ENCODE assay signal across 24 cellular contexts in the genomic region with DNA sequence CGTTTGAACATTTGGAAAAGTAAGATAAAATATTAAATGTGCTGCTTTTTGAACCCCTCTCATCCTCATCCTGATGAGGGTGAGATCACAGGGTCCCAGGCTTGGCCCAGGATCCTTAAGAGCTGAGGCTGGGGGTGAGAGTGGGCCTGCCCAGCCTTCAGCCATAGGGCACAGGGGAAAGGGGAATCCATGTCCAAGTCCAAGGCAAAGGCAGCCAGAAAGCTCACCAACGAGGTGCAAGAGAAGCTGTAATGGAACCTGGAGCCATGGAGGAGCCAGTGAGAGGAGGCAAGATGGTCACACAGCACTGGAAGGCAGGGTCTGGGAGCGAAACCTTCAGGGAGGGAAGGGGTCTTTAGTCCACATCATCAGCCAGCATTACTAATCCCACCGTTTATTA.
DNase-seq lines count a peak whose midpoint lies in the region; ATAC-seq and TF ChIP-seq lines count a peak whose summit lies in the region.
"Had no signal": no experiment of that assay in that cellular context is flagged by ENCODE, and none has a peak within 500 bp of the region (broad histone marks: within the 10 kb centered on the region; RNA-seq: fewer than 3 reads in every experiment).

No MANE protein-coding gene starts in this region.

- no peak overlapping the region for H2BK5ac ChIP-seq in H9 (ENCODE audit: insufficient read length, low read length)

- no peak overlapping the region for H4K91ac ChIP-seq in H9 (ENCODE audit: insufficient read length, low read depth, low read length)

- no peak overlapping the region for H3K18ac ChIP-seq in H9 (ENCODE audit: insufficient read length, low read depth, low read length)

- CTCF ChIA-PET in activated naive CD4-positive, alpha-beta T cell treated with anti-CD3 and anti-CD28 coated beads, Interleukin-2, amount 10 ng/mL, durations not matched to agents 7 days and 5 days (lab: Charles Lee) = no interaction called here

- H3K4me1 ChIP-seq in H9 (ENCODE audit: insufficient read depth, low read length) (no peaks in the 10 kb centered on the region), esophagus muscularis mucosa (no peaks in the 10 kb centered on the region)
- H3K4me1 ChIP-seq: A549; BE2C; BLaER1 treated with 17β-estradiol and CSF1 and Interleukin-3, amounts not matched to agents 10 nM and 100 nM had no signal

- TF ChIP-seq EP300 in esophagus muscularis mucosa (IDR thresholded peaks at IDR 0.05) = no peak

- H3K4me1 Mint-ChIP-seq in activated naive CD4-positive, alpha-beta T cell treated with anti-CD3 and anti-CD28 coated beads, Interleukin-2, amount 10 ng/mL, durations not matched to agents 7 days and 5 days = no peaks in the 10 kb centered on the region
- peaks cover 0 to 3% of the 10 kb centered on the region in 2 experiments; a peak in 1 of 4 replicates for H3K4me1 Mint-ChIP-seq in H9
- H3K4me1 Mint-ChIP-seq: CD14-positive monocyte; CD8-positive, alpha-beta memory T cell had no signal

- peaks cover 32% of the 10 kb centered on the region for H3K27me3 Mint-ChIP-seq in activated naive CD4-positive, alpha-beta T cell treated with anti-CD3 and anti-CD28 coated beads, Interleukin-2, amount 10 ng/mL, durations not matched to agents 7 days and 5 days
- peaks cover 44% of the 10 kb centered on the region for H3K27me3 Mint-ChIP-seq in H9 (ENCODE audit: low read depth)

- H3K36me3 Mint-ChIP-seq in activated naive CD4-positive, alpha-beta T cell treated with anti-CD3 and anti-CD28 coated beads, Interleukin-2, amount 10 ng/mL, durations not matched to agents 7 days and 5 days = no peaks in the 10 kb centered on the region
- no peaks in the 10 kb centered on the region; a peak in 1 of 7 replicates for H3K36me3 Mint-ChIP-seq in H9 (ENCODE audit: insufficient read depth in 1 of 3, low read depth in 3 of 3)
- H3K36me3 Mint-ChIP-seq: CD14-positive monocyte had no signal

- no peak overlapping the region for H2BK20ac ChIP-seq in H9 (ENCODE audit: low read depth, low read length, poor library complexity, severe bottlenecking)

- no peak overlapping the region for H2AK5ac ChIP-seq in H9 (ENCODE audit: insufficient read length, low read length)

- H3K36me3 ChIP-seq in esophagus muscularis mucosa = no peaks in the 10 kb centered on the region
- H3K36me3 ChIP-seq: BE2C; BLaER1 treated with 17β-estradiol and CSF1 and Interleukin-3, amounts not matched to agents 10 nM and 100 nM had no signal

- no peak overlapping the region for H2BK15ac ChIP-seq in H9 (ENCODE audit: low read depth, low read length)

- H3K27ac Mint-ChIP-seq in activated naive CD4-positive, alpha-beta T cell treated with anti-CD3 and anti-CD28 coated beads, Interleukin-2, amount 10 ng/mL, durations not matched to agents 7 days and 5 days = peak overlapping the region; percentile 9
- H3K27ac Mint-ChIP-seq in H9 = no peak overlapping the region
- H3K27ac Mint-ChIP-seq: CD14-positive monocyte; CD4-positive, alpha-beta T cell; CD8-positive, alpha-beta memory T cell had no signal

- WGBS in H9 (ENCODE audit: extremely low coverage, insufficient read length, low lambda C conversion rate) = no CpG with 5 or more reads among the region's 4 CpGs
- 62% methylated on average over 4 of the region's 4 CpGs for WGBS in esophagus muscularis mucosa

- H3K27me3 ChIP-seq in H9 (ENCODE audit: insufficient read depth, low read length) (no peaks in the 10 kb centered on the region), esophagus muscularis mucosa (peaks cover 0 to 40% (median 0%) of the 10 kb centered on the region in 4 donors)
- H3K27me3 ChIP-seq: BE2C; BLaER1 treated with 17β-estradiol and CSF1 and Interleukin-3, amounts not matched to agents 10 nM and 100 nM had no signal

- no peak overlapping the region for H4K5ac ChIP-seq in H9 (ENCODE audit: insufficient read length, low read depth, low read length)

- ATAC-seq in HG03521 (IDR thresholded peaks at IDR 0.05; ENCODE audit: unreplicated experiment) (no peak), GM19463 (IDR thresholded peaks at IDR 0.05; ENCODE audit: unreplicated experiment) (no peak), GM19324 (IDR thresholded peaks at IDR 0.05; ENCODE audit: low FRiP score, unreplicated experiment) (no peak)
- ATAC-seq: A549, GM12878 had no signal

- H2BK120ac ChIP-seq in H9 (ENCODE audit: low read depth, low read length, poor library complexity, severe bottlenecking) = no peak overlapping the region

- H2AFZ ChIP-seq in H9 (ENCODE audit: low read length) = no peak overlapping the region

- TF ChIP-seq CTCF in H9 (conservative IDR thresholded peaks at IDR 0.05) (no peak), esophagus muscularis mucosa (IDR thresholded peaks at IDR 0.05) (no peak)

- H3K4me3 ChIP-seq in esophagus muscularis mucosa = no peak overlapping the region
- H3K4me3 ChIP-seq: A549; BLaER1 treated with 17β-estradiol and CSF1 and Interleukin-3, amounts not matched to agents 10 nM and 100 nM; GM12878 had no signal

- no peak overlapping the region for H3K9ac ChIP-seq in H9 (ENCODE audit: extremely low read depth, insufficient read length, low read length)
- H3K9ac ChIP-seq: BLaER1 treated with 17β-estradiol and CSF1 and Interleukin-3, amounts not matched to agents 10 nM and 100 nM had no signal

- no peak overlapping the region for H3K14ac ChIP-seq in H9 (ENCODE audit: insufficient read depth, low read length)

- no peak for DNase-seq in activated naive CD4-positive, alpha-beta T cell treated with anti-CD3 and anti-CD28 coated beads, Interleukin-2, amount 10 ng/mL, durations not matched to agents 7 days and 5 days
- DNase-seq in activated naive CD4-positive, alpha-beta T cell treated with anti-CD3 and anti-CD28 coated beads, Interleukin-2, amount 50 U/mL, for 16 hours = no peak
- DNase-seq in H9 = peak; percentile 12
- DNase-seq in esophagus muscularis mucosa (ENCODE audit: extremely low spot score) = peak; percentile 64
- peak; percentile 28 for DNase-seq in ureter (ENCODE audit: low spot score)
- DNase-seq: ACHN; AML-193; BE2C; CD4-positive, alpha-beta T cell; CD8-positive, alpha-beta memory T cell; DMS 273 treated with DMSO at 0.1 percent for 48 hours; DMS79; EL; GDM1; GOT3; HCEC 1CT had no signal

- no peak overlapping the region for H2BK12ac ChIP-seq in H9 (ENCODE audit: insufficient read length, low read depth, low read length)

- no peaks in the 10 kb centered on the region for H3K9me3 Mint-ChIP-seq in activated naive CD4-positive, alpha-beta T cell treated with anti-CD3 and anti-CD28 coated beads, Interleukin-2, amount 10 ng/mL, durations not matched to agents 7 days and 5 days
- H3K9me3 Mint-ChIP-seq in H9 = peaks cover 4 to 6% of the 10 kb centered on the region in 2 experiments; a peak in 3 of 5 replicates

- no peaks in the 10 kb centered on the region for H3K23me2 ChIP-seq in H9 (ENCODE audit: insufficient read length, low read depth, low read length, poor library complexity, severe bottlenecking)

- H3K79me1 ChIP-seq in H9 (ENCODE audit: insufficient read depth, low read depth, low read length, poor library complexity, severe bottlenecking) = no peaks in the 10 kb centered on the region

- no peak overlapping the region for H3K4me2 ChIP-seq in H9 (ENCODE audit: insufficient read depth, insufficient read length, low read length)
- H3K4me2 ChIP-seq: A549; BLaER1 treated with 17β-estradiol and CSF1 and Interleukin-3, amounts not matched to agents 10 nM and 100 nM had no signal

- no peaks in the 10 kb centered on the region for H4K20me1 ChIP-seq in H9 (ENCODE audit: control insufficient read depth, insufficient read depth, insufficient read length)
- H4K20me1 ChIP-seq: BLaER1 treated with 17β-estradiol and CSF1 and Interleukin-3, amounts not matched to agents 10 nM and 100 nM had no signal

- no peaks in the 10 kb centered on the region for H3K79me2 ChIP-seq in H9 (ENCODE audit: insufficient read depth, low read length)

- no peak overlapping the region for H3K4me3 Mint-ChIP-seq in activated naive CD4-positive, alpha-beta T cell treated with anti-CD3 and anti-CD28 coated beads, Interleukin-2, amount 10 ng/mL, durations not matched to agents 7 days and 5 days
- H3K4me3 Mint-ChIP-seq in H9 = no peak overlapping the region
- H3K4me3 Mint-ChIP-seq: CD14-positive monocyte; CD4-positive, alpha-beta T cell; CD8-positive, alpha-beta memory T cell had no signal

- H3K56ac ChIP-seq in H9 (ENCODE audit: insufficient read length, low read depth, low read length) = no peak overlapping the region

- H3K27ac ChIP-seq in H9 (ENCODE audit: insufficient read length, low read depth, low read length) (no peak overlapping the region), esophagus muscularis mucosa (replicated peaks in 1 of 4) (no peak overlapping the region)
- H3K27ac ChIP-seq: 22Rv1; A549; BLaER1 treated with 17β-estradiol and CSF1 and Interleukin-3, amounts not matched to agents 10 nM and 100 nM had no signal

- no peak overlapping the region for H3K23ac ChIP-seq in H9 (ENCODE audit: insufficient read length, low read depth, low read length)

- intact Hi-C loops in esophagus muscularis mucosa (cut with DNase I) = no loop called here

- no peak overlapping the region for H3T11ph ChIP-seq in H9 (ENCODE audit: low read length)

- no peak overlapping the region for H4K8ac ChIP-seq in H9 (replicated peaks; ENCODE audit: insufficient read length, low read depth, low read length)

- no peak for TF ChIP-seq POLR2A in esophagus muscularis mucosa (IDR thresholded peaks at IDR 0.05; ENCODE audit: low read depth)

- H3K4ac ChIP-seq in H9 (ENCODE audit: low read depth, low read length) = no peak overlapping the region

- H3K9me3 ChIP-seq in H9 (ENCODE audit: control insufficient read depth, low read depth, low read length) (no peaks in the 10 kb centered on the region), esophagus muscularis mucosa (peaks cover 0 to 8% (median 3%) of the 10 kb centered on the region in 4 donors)
- H3K9me3 ChIP-seq: A549, BE2C had no signal

Comparison
In these comparisons a context has a peak if more than half of its experiments do, and no peak if none do; other contexts are left out.
1. DNase-seq: peak in H9 (single experiment), esophagus muscularis mucosa (single experiment) and ureter (single experiment); none in activated naive CD4-positive, alpha-beta T cell treated with anti-CD3 and anti-CD28 coated beads, Interleukin-2, amount 10 ng/mL, durations not matched to agents 7 days and 5 days (single experiment) and activated naive CD4-positive, alpha-beta T cell treated with anti-CD3 and anti-CD28 coated beads, Interleukin-2, amount 50 U/mL, for 16 hours (single experiment).